39 cellular contexts compared by ENCODE assay signal in genomic region chr10:11617233-11617632, GRCh38.
"Had no signal": no experiment of that assay in that cellular context is flagged by ENCODE, and none has a peak within 500 bp of the region (broad histone marks: within the 10 kb centered on the region; RNA-seq: fewer than 3 reads in every experiment).

No MANE protein-coding gene starts in this region.

- H3K4me1 ChIP-seq: adrenal gland, ascending aorta, breast epithelium had no signal

- DNase-seq: activated effector memory CD4-positive, alpha-beta T cell treated with anti-CD3 and anti-CD28 coated beads, Interleukin-2, amount 50 U/mL, for 16 hours; activated effector memory CD4-positive, alpha-beta T cell treated with Interleukin-2 at 50 U/mL for 16 hours; activated gamma-delta T cell; activated gamma-delta T cell treated with Interleukin-2 at 50 U/mL for 16 hours; activated naive CD4-positive, alpha-beta T cell; activated naive CD4-positive, alpha-beta T cell treated with anti-CD3 and anti-CD28 coated beads for 36 hours; activated naive CD4-positive, alpha-beta T cell treated with anti-CD3 and anti-CD28 coated beads, Interleukin-2, amount 10 ng/mL, durations not matched to agents 7 days and 5 days; activated naive CD4-positive, alpha-beta T cell treated with anti-CD3 and anti-CD28 coated beads, Interleukin-2, amount 50 U/mL, for 16 hours; activated naive CD4-positive, alpha-beta T cell treated with Interleukin-2 at 50 U/mL for 16 hours; activated naive CD8-positive, alpha-beta T cell treated with anti-CD3 and anti-CD28 coated beads, Interleukin-2, amount 10 ng/mL, durations not matched to agents 7 days and 5 days; activated naive CD8-positive, alpha-beta T cell treated with anti-CD3 and anti-CD28 coated beads, Interleukin-2, amount 50 U/mL, for 24 hours; activated T-cell treated with anti-CD3 and anti-CD28 coated beads, Interleukin-2, amount 50 U/mL, for 1 hour; activated T-cell treated with anti-CD3 and anti-CD28 coated beads, Interleukin-2, amount 50 U/mL, for 24 hours; activated T-cell treated with anti-CD3 and anti-CD28 coated beads, Interleukin-2, amount 50 U/mL, for 4 hours; activated T-cell treated with anti-CD3 and anti-CD28 coated beads, Interleukin-2, amount 50 U/mL, for 48 hours; activated T-cell treated with anti-CD3 and anti-CD28 coated beads, Interleukin-2, amount 50 U/mL, for 72 hours; adrenal gland; amniotic stem cell; amygdala; anterior cingulate cortex; aorta; body of pancreas; brain microvascular endothelial cell; caudate nucleus; central memory CD4-positive, alpha-beta T cell; cerebellar nuclear complex had no signal

- H3K4me3 Mint-ChIP-seq: activated naive CD4-positive, alpha-beta T cell treated with anti-CD3 and anti-CD28 coated beads for 36 hours; activated naive CD4-positive, alpha-beta T cell treated with anti-CD3 and anti-CD28 coated beads, Interleukin-2, amount 10 ng/mL, durations not matched to agents 7 days and 5 days; activated naive CD4-positive, alpha-beta T cell treated with anti-CD3 and anti-CD28 coated beads, Interleukin-2, amount 50 U/mL, for 24 hours; activated naive CD8-positive, alpha-beta T cell; activated naive CD8-positive, alpha-beta T cell treated with anti-CD3 and anti-CD28 coated beads, Interleukin-2, amount 10 ng/mL, durations not matched to agents 7 days and 5 days; activated naive CD8-positive, alpha-beta T cell treated with anti-CD3 and anti-CD28 coated beads, Interleukin-2, amount 50 U/mL, for 24 hours; activated T-cell treated with anti-CD3 and anti-CD28 coated beads, Interleukin-2, amount 50 U/mL, for 24 hours; activated T-cell treated with anti-CD3 and anti-CD28 coated beads, Interleukin-2, amount 50 U/mL, for 4 hours; activated T-cell treated with anti-CD3 and anti-CD28 coated beads, Interleukin-2, amount 50 U/mL, for 72 hours; activated T-helper 1 cell treated with anti-CD3 and anti-CD28 coated beads, Interleukin-12 subunit alpha, Interleukin-12 subunit beta, Interleukin-2, Interleukin-4 antibody, amounts not matched to agents 30 ng/mL and 10 ng/mL and 1 ng/mL, durations not matched to agents 14 hours and 24 hours and 36 hours; activated T-helper 17 cell treated with anti-CD3 and anti-CD28 coated beads, Interleukin-2, amount 50 U/mL, for 72 hours; brain; central memory CD8-positive, alpha-beta T cell had no signal

- ATAC-seq: activated naive CD4-positive, alpha-beta T cell treated with anti-CD3 and anti-CD28 coated beads, Interleukin-2, amount 50 U/mL, for 72 hours; activated naive CD8-positive, alpha-beta T cell treated with anti-CD3 and anti-CD28 coated beads, Interleukin-2, amount 50 U/mL, for 24 hours; activated T-cell treated with anti-CD3 and anti-CD28 coated beads, Interleukin-2, amount 50 U/mL, for 4 hours; activated T-cell treated with anti-CD3 and anti-CD28 coated beads, Interleukin-2, amount 50 U/mL, for 72 hours; activated T-helper 17 cell treated with anti-CD3 and anti-CD28 coated beads, Interleukin-2, amount 50 U/mL, for 72 hours; body of pancreas had no signal

- H3K4me1 Mint-ChIP-seq: activated T-helper 17 cell treated with anti-CD3 and anti-CD28 coated beads, Interleukin-2, amount 50 U/mL, for 72 hours; brain had no signal

- H3K27ac Mint-ChIP-seq: activated naive CD4-positive, alpha-beta T cell treated with anti-CD3 and anti-CD28 coated beads for 36 hours; activated naive CD4-positive, alpha-beta T cell treated with anti-CD3 and anti-CD28 coated beads, Interleukin-2, amount 10 ng/mL, durations not matched to agents 7 days and 5 days; activated naive CD4-positive, alpha-beta T cell treated with anti-CD3 and anti-CD28 coated beads, Interleukin-2, amount 50 U/mL, for 24 hours; activated naive CD4-positive, alpha-beta T cell treated with anti-CD3 and anti-CD28 coated beads, Interleukin-2, amount 50 U/mL, for 72 hours; activated naive CD8-positive, alpha-beta T cell; activated naive CD8-positive, alpha-beta T cell treated with anti-CD3 and anti-CD28 coated beads, Interleukin-2, amount 10 ng/mL, durations not matched to agents 7 days and 5 days; activated naive CD8-positive, alpha-beta T cell treated with anti-CD3 and anti-CD28 coated beads, Interleukin-2, amount 50 U/mL, for 24 hours; activated T-cell treated with anti-CD3 and anti-CD28 coated beads, Interleukin-2, amount 50 U/mL, for 24 hours; activated T-cell treated with anti-CD3 and anti-CD28 coated beads, Interleukin-2, amount 50 U/mL, for 72 hours; activated T-helper 1 cell treated with anti-CD3 and anti-CD28 coated beads, Interleukin-12 subunit alpha, Interleukin-12 subunit beta, Interleukin-2, Interleukin-4 antibody, amounts not matched to agents 30 ng/mL and 10 ng/mL and 1 ng/mL, durations not matched to agents 14 hours and 24 hours and 36 hours; activated T-helper 17 cell treated with anti-CD3 and anti-CD28 coated beads, Interleukin-2, amount 50 U/mL, for 72 hours; activated T-helper 2 cell treated with anti-CD3 and anti-CD28 coated beads, Interferon-gamma antibody, Interleukin-2, Interleukin-4, amounts not matched to agents 10 μg/mL and 5 μg/mL and 100 μg/mL, durations not matched to agents 14 hours and 24 hours and 36 hours; brain had no signal

- H3K9me3 Mint-ChIP-seq: activated naive CD4-positive, alpha-beta T cell treated with anti-CD3 and anti-CD28 coated beads, Interleukin-2, amount 50 U/mL, for 24 hours; activated T-helper 17 cell treated with anti-CD3 and anti-CD28 coated beads, Interleukin-2, amount 50 U/mL, for 72 hours; central memory CD8-positive, alpha-beta T cell had no signal

- FAIRE-seq: astrocyte, bronchial epithelial cell had no signal

- H3K4me3 ChIP-seq: adrenal gland, ascending aorta, body of pancreas, breast epithelium, cardiac muscle cell had no signal

- H3K27ac ChIP-seq: adrenal gland, ascending aorta, body of pancreas, brain microvascular endothelial cell, breast epithelium, cardiac muscle cell had no signal

- H3K27me3 ChIP-seq: adrenal gland, ascending aorta, body of pancreas, brain microvascular endothelial cell, breast epithelium, cardiac muscle cell had no signal

- H3K36me3 Mint-ChIP-seq: activated naive CD4-positive, alpha-beta T cell treated with anti-CD3 and anti-CD28 coated beads, Interleukin-2, amount 10 ng/mL, durations not matched to agents 7 days and 5 days; brain had no signal

- H3K36me3 ChIP-seq: adrenal gland, ascending aorta, brain microvascular endothelial cell, breast epithelium, cardiac muscle cell had no signal

- H3K9me3 ChIP-seq: adrenal gland, ascending aorta, body of pancreas had no signal

- H3K27me3 Mint-ChIP-seq: activated naive CD4-positive, alpha-beta T cell treated with anti-CD3 and anti-CD28 coated beads, Interleukin-2, amount 50 U/mL, for 24 hours; activated naive CD8-positive, alpha-beta T cell had no signal
